27 cellular contexts compared by ENCODE assay signal in the genomic region with DNA sequence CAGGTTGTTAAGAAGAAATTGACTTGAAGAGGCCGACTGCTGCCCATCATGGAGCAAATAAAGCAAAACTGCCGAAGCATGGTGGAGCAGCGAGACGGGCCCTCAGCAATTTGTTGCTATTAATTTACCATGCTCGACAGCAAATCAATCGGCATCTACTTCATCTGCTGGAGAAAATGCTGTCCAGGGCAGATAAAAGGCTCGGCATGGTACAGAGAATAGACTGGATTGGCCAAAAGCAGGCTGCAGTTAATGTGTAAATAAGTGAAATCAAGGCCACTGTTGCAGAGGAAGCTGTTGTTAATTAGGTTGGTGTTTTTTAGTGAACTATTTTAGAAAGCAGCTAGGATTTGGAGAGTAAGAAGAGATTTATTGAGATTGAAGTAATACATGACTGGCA. TPM values are rescaled to one million over a fixed set of nuclear protein-coding genes. Genes with fewer than 3 reads are reported as not detected.
A peak's percentile ranks its signal among the peaks of the same experiment; 100 is the strongest.
DNase-seq lines count a peak whose midpoint lies in the region; ATAC-seq and TF ChIP-seq lines count a peak whose summit lies in the region.
"Had no signal": no experiment of that assay in that cellular context is flagged by ENCODE, and none has a peak within 500 bp of the region (broad histone marks: within the 10 kb centered on the region; RNA-seq: fewer than 3 reads in every experiment).

No MANE protein-coding gene starts in this region.

- 0 out of 2 replicates have a peak overlapping the region, but pooled peaks have one; percentile 4 for H3K4me2 ChIP-seq in SK-N-SH
- no peak overlapping the region for H3K4me2 ChIP-seq in mesendoderm (ENCODE audit: low read length)

- TF ChIP-seq RAD21 in SK-N-SH (IDR thresholded peaks at IDR 0.05; ENCODE audit: low read length), result no peak

- no peak overlapping the region for H4K5ac ChIP-seq in mesendoderm (ENCODE audit: low read length)

- no peak overlapping the region for H2BK5ac ChIP-seq in mesendoderm (ENCODE audit: low read length)

- H3K79me2 ChIP-seq in SK-N-SH (ENCODE audit: insufficient read depth), result peaks cover 100% of the 10 kb centered on the region
- peaks cover 15% of the 10 kb centered on the region for H3K79me2 ChIP-seq in mesendoderm (ENCODE audit: control insufficient read depth, insufficient read depth, low read length)

- no peak overlapping the region for H3K18ac ChIP-seq in mesendoderm (ENCODE audit: low read length)

- H2AK5ac ChIP-seq in mesendoderm (ENCODE audit: low read length), result no peak overlapping the region

- DNase-seq in SK-N-SH, result no peak
- DNase-seq in SK-N-DZ (ENCODE audit: low spot score), result peak; percentile 74
- no peak for DNase-seq in mesendoderm
- DNase-seq in progenitor cell of endocrine pancreas (ENCODE audit: low spot score, unreplicated experiment), result peak; percentile 19
- DNase-seq in stimulated activated CD4-positive, alpha-beta T cell treated with anti-CD3 and anti-CD28 coated beads, Interleukin-4, amount 100 ng/mL, for 4 hours, result no peak
- no peak for DNase-seq in suprapubic skin (ENCODE audit: low spot score in 2 of 2)
- no peak for DNase-seq in CD1c-positive myeloid dendritic cell (ENCODE audit: extremely low spot score)
- DNase-seq: activated naive CD4-positive, alpha-beta T cell; activated T-cell treated with anti-CD3 and anti-CD28 coated beads, Interleukin-2, amount 50 U/mL, for 4 hours; amniotic stem cell; COR-L47; DMS79 treated with DMSO at 0.1 percent for 48 hours; effector CD4-positive, alpha-beta T cell; GF-D8; H7; head of caudate nucleus; kidney; NCI-H1105; NCI-H2029; NCI-H345; NCI-H774; psoas muscle; RPMI8226; stimulated activated naive CD8-positive, alpha-beta T cell treated with anti-CD3 and anti-CD28 coated beads, Interleukin-15, Interleukin-2, amounts not matched to agents 100 U/mL and 50 U/mL, for 24 hours had no signal

- no peak for TF ChIP-seq CTCF in SK-N-SH (IDR thresholded peaks at IDR 0.05)
- TF ChIP-seq CTCF in progenitor cell of endocrine pancreas (IDR thresholded peaks at IDR 0.05; ENCODE audit: unreplicated experiment), result no peak
- TF ChIP-seq CTCF in suprapubic skin (IDR thresholded peaks at IDR 0.05), result no peak

- CTCF ChIA-PET in SK-N-SH (lab: Yijun Ruan, JAX), result interaction anchor here (0.6 to 2.2 kb wide), 4 partner anchors 29 to 453 kb away, joined by 3 to 7 read pairs (median 4); no protein-coding TSS in a partner anchor

- H3K36me3 ChIP-seq in SK-N-SH (replicated peaks in 1 of 2; ENCODE audit: control insufficient read depth in 1 of 2, insufficient read depth in 2 of 2, low read length in 1 of 2) (peaks cover 48 to 55% of the 10 kb centered on the region in 2 experiments), mesendoderm (ENCODE audit: control insufficient read depth, insufficient read depth, low read length) (no peaks in the 10 kb centered on the region), suprapubic skin (peaks cover 5% of the 10 kb centered on the region)
- H3K36me3 ChIP-seq: breast epithelium had no signal

- no peak overlapping the region for H3K23ac ChIP-seq in mesendoderm (ENCODE audit: low read length)

- no peak overlapping the region for H4K8ac ChIP-seq in mesendoderm (ENCODE audit: low read depth, low read length)

- H3K27ac ChIP-seq in SK-N-SH (ENCODE audit: low read depth in 2 of 2, low read length in 1 of 2) (peak overlapping the region in 1 of 2 experiments; percentile 97; a peak in 2 of 4 replicates), mesendoderm (ENCODE audit: low read depth, low read length) (no peak overlapping the region), suprapubic skin (no peak overlapping the region)
- H3K27ac ChIP-seq: breast epithelium, psoas muscle had no signal

- H3K4me3 Mint-ChIP-seq in progenitor cell of endocrine pancreas (ENCODE audit: low read depth), result peak overlapping the region; percentile 20
- H3K4me3 Mint-ChIP-seq: activated T-cell treated with anti-CD3 and anti-CD28 coated beads, Interleukin-2, amount 50 U/mL, for 4 hours had no signal

- TF ChIP-seq EP300 in SK-N-SH (IDR thresholded peaks at IDR 0.05; ENCODE audit: borderline replicate concordance in 1 of 2, low read depth in 1 of 2, low read length in 1 of 2) (peak in 1 of 2 experiments; percentile 53; a peak in 1 of 4 replicates), suprapubic skin (IDR thresholded peaks at IDR 0.05) (no peak)

- no peak overlapping the region for H3K56ac ChIP-seq in mesendoderm (ENCODE audit: low read length)

- POLR2A ChIA-PET in SK-N-SH (lab: Yijun Ruan, JAX), result interaction anchor here (0.6 kb wide), 1 partner anchor 32 kb away, joined by 3 read pairs; no protein-coding TSS in a partner anchor

- H3K27me3 ChIP-seq in SK-N-SH (ENCODE audit: insufficient read depth) (no peaks in the 10 kb centered on the region), mesendoderm (ENCODE audit: insufficient read depth, low read length, poor library complexity) (no peaks in the 10 kb centered on the region), suprapubic skin (no peaks in the 10 kb centered on the region)
- H3K27me3 ChIP-seq: breast epithelium had no signal

- H3K9me3 ChIP-seq in SK-N-SH, result no peaks in the 10 kb centered on the region
- no peaks in the 10 kb centered on the region for H3K9me3 ChIP-seq in suprapubic skin
- H3K9me3 ChIP-seq: breast epithelium, psoas muscle had no signal

- peaks cover 23% of the 10 kb centered on the region for H3K27me3 Mint-ChIP-seq in progenitor cell of endocrine pancreas

- H3K4me1 ChIP-seq in SK-N-SH (ENCODE audit: control insufficient read depth in 1 of 2, insufficient read depth in 2 of 2, low read depth in 1 of 2, low read length in 1 of 2) (peaks cover 32 to 65% of the 10 kb centered on the region in 2 experiments), mesendoderm (ENCODE audit: control insufficient read depth, low read depth, low read length) (peaks cover 13% of the 10 kb centered on the region), suprapubic skin (peaks cover 39% of the 10 kb centered on the region)
- H3K4me1 ChIP-seq: breast epithelium had no signal

- no peak for ATAC-seq in SK-N-SH treated with all-trans-retinoic acid at 6 μM for 48 hours
- ATAC-seq: activated T-cell treated with anti-CD3 and anti-CD28 coated beads, Interleukin-2, amount 50 U/mL, for 4 hours; K562; psoas muscle; stimulated activated naive CD8-positive, alpha-beta T cell treated with anti-CD3 and anti-CD28 coated beads, Interleukin-15, Interleukin-2, amounts not matched to agents 100 U/mL and 50 U/mL, for 24 hours had no signal

- WGBS in SK-N-SH (ENCODE audit: low lambda C conversion rate), result 76% methylated on average over 7 of the region's 7 CpGs
- no CpG with 5 or more reads among the region's 7 CpGs for WGBS in mesendoderm (ENCODE audit: extremely low coverage, insufficient coverage, low lambda C conversion rate)
- 88% methylated on average over 7 of the region's 7 CpGs for WGBS in suprapubic skin

- H3F3A ChIP-seq in SK-N-SH (replicated peaks; ENCODE audit: insufficient read depth), result peaks cover 10% of the 10 kb centered on the region

- H3K4ac ChIP-seq in mesendoderm (ENCODE audit: low read depth, low read length), result no peak overlapping the region

- no peak for TF ChIP-seq POLR2A in suprapubic skin (IDR thresholded peaks at IDR 0.05)

- H2BK120ac ChIP-seq in mesendoderm (ENCODE audit: low read depth, low read length), result peak overlapping the region; percentile 23

- H3K9me3 Mint-ChIP-seq in progenitor cell of endocrine pancreas (ENCODE audit: low read depth), result no peaks in the 10 kb centered on the region
- H3K9me3 Mint-ChIP-seq: activated T-cell treated with anti-CD3 and anti-CD28 coated beads, Interleukin-2, amount 50 U/mL, for 4 hours had no signal

- peaks cover 15% of the 10 kb centered on the region for H3K79me1 ChIP-seq in mesendoderm (ENCODE audit: low read length)

- H3K4me1 Mint-ChIP-seq in progenitor cell of endocrine pancreas (ENCODE audit: low read depth), result peaks cover 66% of the 10 kb centered on the region

- H2AFZ ChIP-seq in SK-N-SH (ENCODE audit: low read depth), result no peak overlapping the region

- peaks cover 13% of the 10 kb centered on the region for H3K36me3 Mint-ChIP-seq in progenitor cell of endocrine pancreas (ENCODE audit: insufficient read depth)

- H3K9ac ChIP-seq in SK-N-SH (no peak overlapping the region), mesendoderm (ENCODE audit: low read length) (no peak overlapping the region)

- H3K27ac Mint-ChIP-seq in progenitor cell of endocrine pancreas, result no peak overlapping the region

- H3K4me3 ChIP-seq in SK-N-SH (ENCODE audit: low read depth in 2 of 2, low read length in 1 of 2), result no peak overlapping the region
- no peak overlapping the region for H3K4me3 ChIP-seq in mesendoderm (ENCODE audit: low read length)
- H3K4me3 ChIP-seq in suprapubic skin, result no peak overlapping the region
- H3K4me3 ChIP-seq: breast epithelium, K562, psoas muscle had no signal

- H2BK15ac ChIP-seq in mesendoderm (replicated peaks; ENCODE audit: low read depth), result no peak overlapping the region

- peaks cover 52% of the 10 kb centered on the region for H4K20me1 ChIP-seq in SK-N-SH (ENCODE audit: insufficient read depth)

- H3K9me2 ChIP-seq in SK-N-SH, result no peaks in the 10 kb centered on the region

TF ChIP-seq in SK-N-SH, 30 proteins besides CTCF, POLR2A, EP300 and RAD21 (continues in another document):
- TF ChIP-seq MXI1 (IDR thresholded peaks at IDR 0.05; ENCODE audit: low read depth, low read length), result peak; percentile 58; the same call in 1 of the 2 replicates
- TF ChIP-seq RCOR1 (IDR thresholded peaks at IDR 0.05; ENCODE audit: low read length), result peak; percentile 61; the same call in 1 of the 2 replicates

TF ChIP-seq in SK-N-SH treated with all-trans-retinoic acid at 6 μM for 48 hours, 23 proteins besides CTCF, POLR2A, EP300 and RAD21 (continues in another document):
- TF ChIP-seq ZNF8 (CRISPR knock-in tag; IDR thresholded peaks at IDR 0.05) (no peak), CSDC2 (CRISPR knock-in tag; IDR thresholded peaks at IDR 0.05) (no peak)
- TF ChIP-seq, protein P1, sequence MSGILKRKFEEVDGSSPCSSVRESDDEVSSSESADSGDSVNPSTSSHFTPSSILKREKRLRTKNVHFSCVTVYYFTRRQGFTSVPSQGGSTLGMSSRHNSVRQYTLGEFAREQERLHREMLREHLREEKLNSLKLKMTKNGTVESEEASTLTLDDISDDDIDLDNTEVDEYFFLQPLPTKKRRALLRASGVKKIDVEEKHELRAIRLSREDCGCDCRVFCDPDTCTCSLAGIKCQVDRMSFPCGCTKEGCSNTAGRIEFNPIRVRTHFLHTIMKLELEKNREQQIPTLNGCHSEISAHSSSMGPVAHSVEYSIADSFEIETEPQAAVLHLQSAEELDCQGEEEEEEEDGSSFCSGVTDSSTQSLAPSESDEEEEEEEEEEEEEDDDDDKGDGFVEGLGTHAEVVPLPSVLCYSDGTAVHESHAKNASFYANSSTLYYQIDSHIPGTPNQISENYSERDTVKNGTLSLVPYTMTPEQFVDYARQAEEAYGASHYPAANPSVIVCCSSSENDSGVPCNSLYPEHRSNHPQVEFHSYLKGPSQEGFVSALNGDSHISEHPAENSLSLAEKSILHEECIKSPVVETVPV (CRISPR knock-in tag; IDR thresholded peaks at IDR 0.05), result no peak

RNA-seq across cellular contexts. Expression of a gene that starts 8.3 kb away (rescaled TPM):
- polyA plus RNA-seq in SK-N-SH (2012; rRNA removed), result 40.4 and 49.5 TPM in 2 replicates
- 45.0 and 48.3 TPM in 2 replicates for polyA plus RNA-seq in SK-N-SH (2012; cell fraction: cytosol; rRNA removed)
- polyA plus RNA-seq in SK-N-SH (2012; cell fraction: nucleus; rRNA removed), result 86.9 and 87.3 TPM in 2 replicates
- polyA plus RNA-seq in SK-N-DZ (2014; cell fraction: cytosol; rRNA removed), result 68.9 and 74.0 TPM in 2 replicates
- 50.8 and 52.3 TPM in 2 replicates for polyA plus RNA-seq in SK-N-DZ (2014; cell fraction: nucleus; rRNA removed)
- 30.5 TPM for polyA plus RNA-seq in mesendoderm (2013, experiment 1 of 2)
- 31.6 TPM for polyA plus RNA-seq in mesendoderm (2013, experiment 2 of 2)
- total RNA-seq in progenitor cell of endocrine pancreas (54.1 and 55.6 TPM in 2 replicates), suprapubic skin (100 to 1,000 TPM in 1 of 4 donors, 10 to 100 TPM in 3; 44.3 to 109 (median 67.0) TPM)

Comparison
In these comparisons a context has a peak if more than half of its experiments do, and no peak if none do; other contexts are left out.
1. DNase-seq: peak in SK-N-DZ (single experiment) and progenitor cell of endocrine pancreas (single experiment); none in SK-N-SH (single experiment), mesendoderm (single experiment), stimulated activated CD4-positive, alpha-beta T cell treated with anti-CD3 and anti-CD28 coated beads, Interleukin-4, amount 100 ng/mL, for 4 hours (0 of 2), suprapubic skin (0 of 2) and CD1c-positive myeloid dendritic cell (single experiment).